In genomic region chr1:219773775-219774174, GRCh38 we compare ENCODE assay signal across 12 cellular contexts.
DNase-seq lines count a peak whose midpoint lies in the region; ATAC-seq and TF ChIP-seq lines count a peak whose summit lies in the region.
"Had no signal": no experiment of that assay in that cellular context is flagged by ENCODE, and none has a peak within 500 bp of the region (broad histone marks: within the 10 kb centered on the region; RNA-seq: fewer than 3 reads in every experiment).

No MANE protein-coding gene starts in this region.

- H3K36me3 Mint-ChIP-seq in stimulated activated naive B cell treated with anti-CD40 and anti-IgM and Interleukin-4, amounts not matched to agents 10 μg/mL and 1 μg/mL and 100 μg/mL, for 72 hours = no peaks in the 10 kb centered on the region
- H3K36me3 Mint-ChIP-seq in progenitor cell of endocrine pancreas (ENCODE audit: insufficient read depth) = no peaks in the 10 kb centered on the region
- no peaks in the 10 kb centered on the region for H3K36me3 Mint-ChIP-seq in activated CD4-positive, alpha-beta T cell treated with anti-CD3 and anti-CD28 coated beads, Interleukin-2, amount 10 ng/mL, durations not matched to agents 7 days and 5 days (ENCODE audit: low read depth)

- peaks cover 13 to 22% of the 10 kb centered on the region in 2 donors for H3K9me3 Mint-ChIP-seq in stimulated activated naive B cell treated with anti-CD40 and anti-IgM and Interleukin-4, amounts not matched to agents 10 μg/mL and 1 μg/mL and 100 μg/mL, for 72 hours
- peaks cover 6% of the 10 kb centered on the region for H3K9me3 Mint-ChIP-seq in progenitor cell of endocrine pancreas (ENCODE audit: low read depth)
- no peaks in the 10 kb centered on the region for H3K9me3 Mint-ChIP-seq in activated CD4-positive, alpha-beta T cell treated with anti-CD3 and anti-CD28 coated beads, Interleukin-2, amount 10 ng/mL, durations not matched to agents 7 days and 5 days

- DNase-seq in stimulated activated naive B cell treated with anti-CD40 and anti-IgM and Interleukin-4, amounts not matched to agents 10 μg/mL and 1 μg/mL and 100 μg/mL, for 72 hours = no peak
- DNase-seq in T1000 (lab: John Stamatoyannopoulos, UW) = no peak
- DNase-seq in progenitor cell of endocrine pancreas (ENCODE audit: low spot score, unreplicated experiment) = no peak
- DNase-seq in activated CD4-positive, alpha-beta T cell treated with anti-CD3 and anti-CD28 coated beads, Interleukin-2, amount 10 ng/mL, durations not matched to agents 7 days and 5 days = no peak
- DNase-seq: DMS79 treated with DMSO at 0.1 percent for 48 hours; HFFc6; NCI-H146; stimulated activated CD4-positive, alpha-beta T cell treated with anti-CD3 and anti-CD28 coated beads, Interleukin-15, amount 100 ng/mL, for 24 hours had no signal

- peaks cover 3 to 7% of the 10 kb centered on the region in 2 donors for H3K27me3 Mint-ChIP-seq in stimulated activated naive B cell treated with anti-CD40 and anti-IgM and Interleukin-4, amounts not matched to agents 10 μg/mL and 1 μg/mL and 100 μg/mL, for 72 hours
- no peaks in the 10 kb centered on the region for H3K27me3 Mint-ChIP-seq in progenitor cell of endocrine pancreas
- no peaks in the 10 kb centered on the region for H3K27me3 Mint-ChIP-seq in activated CD4-positive, alpha-beta T cell treated with anti-CD3 and anti-CD28 coated beads, Interleukin-2, amount 10 ng/mL, durations not matched to agents 7 days and 5 days

- TF ChIP-seq CTCF in progenitor cell of endocrine pancreas (IDR thresholded peaks at IDR 0.05; ENCODE audit: unreplicated experiment) = no peak

- H3K27ac Mint-ChIP-seq in stimulated activated naive B cell treated with anti-CD40 and anti-IgM and Interleukin-4, amounts not matched to agents 10 μg/mL and 1 μg/mL and 100 μg/mL, for 72 hours = no peak overlapping the region
- no peak overlapping the region for H3K27ac Mint-ChIP-seq in progenitor cell of endocrine pancreas
- no peak overlapping the region for H3K27ac Mint-ChIP-seq in activated CD4-positive, alpha-beta T cell treated with anti-CD3 and anti-CD28 coated beads, Interleukin-2, amount 10 ng/mL, durations not matched to agents 7 days and 5 days
- H3K27ac Mint-ChIP-seq: HFFc6 had no signal

- ATAC-seq in GM19023 (IDR thresholded peaks at IDR 0.05; ENCODE audit: unreplicated experiment) (peak; percentile 98), GM21737 (IDR thresholded peaks at IDR 0.05; ENCODE audit: unreplicated experiment) (peak; percentile 99), HG03159 (IDR thresholded peaks at IDR 0.05; ENCODE audit: unreplicated experiment) (peak; percentile 99)
- peak; percentile 95 to 99 for ATAC-seq in stimulated activated naive B cell treated with anti-CD40 and anti-IgM and Interleukin-4, amounts not matched to agents 10 μg/mL and 1 μg/mL and 100 μg/mL, for 72 hours (replicated peaks)

- POLR2A ChIA-PET in activated CD4-positive, alpha-beta T cell treated with anti-CD3 and anti-CD28 coated beads, Interleukin-2, amount 10 ng/mL, durations not matched to agents 7 days and 5 days (lab: Charles Lee) = no interaction called here

- H3K4me3 Mint-ChIP-seq in stimulated activated naive B cell treated with anti-CD40 and anti-IgM and Interleukin-4, amounts not matched to agents 10 μg/mL and 1 μg/mL and 100 μg/mL, for 72 hours = no peak overlapping the region
- H3K4me3 Mint-ChIP-seq in progenitor cell of endocrine pancreas (ENCODE audit: low read depth) = no peak overlapping the region
- H3K4me3 Mint-ChIP-seq in activated CD4-positive, alpha-beta T cell treated with anti-CD3 and anti-CD28 coated beads, Interleukin-2, amount 10 ng/mL, durations not matched to agents 7 days and 5 days = no peak overlapping the region
- H3K4me3 Mint-ChIP-seq: HFFc6, neural crest cell had no signal

- CTCF ChIA-PET in activated CD4-positive, alpha-beta T cell treated with anti-CD3 and anti-CD28 coated beads, Interleukin-2, amount 10 ng/mL, durations not matched to agents 7 days and 5 days (lab: Charles Lee) = no interaction called here

- peaks cover 10 to 13% of the 10 kb centered on the region in 2 donors for H3K4me1 Mint-ChIP-seq in stimulated activated naive B cell treated with anti-CD40 and anti-IgM and Interleukin-4, amounts not matched to agents 10 μg/mL and 1 μg/mL and 100 μg/mL, for 72 hours
- H3K4me1 Mint-ChIP-seq in progenitor cell of endocrine pancreas (ENCODE audit: low read depth) = peaks cover 2% of the 10 kb centered on the region
- H3K4me1 Mint-ChIP-seq in activated CD4-positive, alpha-beta T cell treated with anti-CD3 and anti-CD28 coated beads, Interleukin-2, amount 10 ng/mL, durations not matched to agents 7 days and 5 days = no peaks in the 10 kb centered on the region
